Comparison of ENCODE assay signal across 25 cellular contexts in genomic region chr17:1750628-1751027, GRCh38. TPM values are rescaled to one million over a fixed set of nuclear protein-coding genes. Genes with fewer than 3 reads are reported as not detected.
DNase-seq lines count a peak whose midpoint lies in the region; ATAC-seq and TF ChIP-seq lines count a peak whose summit lies in the region.
"Had no signal": no experiment of that assay in that cellular context is flagged by ENCODE, and none has a peak within 500 bp of the region (broad histone marks: within the 10 kb centered on the region; RNA-seq: fewer than 3 reads in every experiment).

No MANE protein-coding gene starts in this region.

- peak overlapping the region; percentile 53 for H3K4me3 Mint-ChIP-seq in neural progenitor cell
- H3K4me3 Mint-ChIP-seq: CD4-positive, alpha-beta T cell had no signal

- CTCF ChIA-PET in HEK293 (lab: Yijun Ruan, JAX) (no interaction called here), OCI-LY7 (lab: Charles Lee; ENCODE audit: unreplicated experiment) (no interaction called here)

- H3K4me1 ChIP-seq in HEK293 (ENCODE audit: control insufficient read depth, insufficient read depth, low read length) (no peaks in the 10 kb centered on the region), esophagus (ENCODE audit: control insufficient read depth in 2 of 2, insufficient read depth in 2 of 2, low read length in 1 of 2) (peaks cover 0 to 28% of the 10 kb centered on the region in 2 donors), neural progenitor cell (peaks cover 6% of the 10 kb centered on the region), OCI-LY7 (ENCODE audit: insufficient read depth, low read length, poor library complexity, severe bottlenecking) (no peaks in the 10 kb centered on the region)

- intact Hi-C loops in OCI-LY7 (cut with micrococcal nuclease; ENCODE audit: unreplicated experiment): no loop called here

- no peak for TF ChIP-seq CTCF in HEK293 (tag by site-specific recombination; IDR thresholded peaks at IDR 0.05)
- no peak for TF ChIP-seq CTCF in neural progenitor cell (IDR thresholded peaks at IDR 0.05)
- TF ChIP-seq CTCF in omental fat pad (IDR thresholded peaks at IDR 0.05): no peak
- no peak for TF ChIP-seq CTCF in OCI-LY7 (conservative IDR thresholded peaks at IDR 0.05; ENCODE audit: low read length)

- DNase-seq in CD1c-positive myeloid dendritic cell (ENCODE audit: extremely low spot score): peak; percentile 75
- DNase-seq in neural progenitor cell (ENCODE audit: low spot score): no peak
- no peak for DNase-seq in omental fat pad (ENCODE audit: low spot score)
- no peak for DNase-seq in HK-2 (ENCODE audit: unreplicated experiment)
- no peak for DNase-seq in OCI-LY7 (ENCODE audit: low spot score)
- DNase-seq: CD4-positive, alpha-beta T cell; DMS53; Kasumi-1; MV-4-11; NCI-H1105; NCI-H1436 treated with DMSO at 0.1 percent for 48 hours; NCI-H187 treated with DMSO at 0.1 percent for 48 hours; NCI-H526 treated with DMSO at 0.1 percent for 48 hours; RPMI8226; SHP77 had no signal

- no TSS peak for BruUV-seq in OCI-LY7 (replicated peaks; lab: Mats Ljungman, UMichigan)

- H2AFZ ChIP-seq in neural progenitor cell (replicated peaks) (no peak overlapping the region), OCI-LY7 (ENCODE audit: low read length) (no peak overlapping the region)

- no peak overlapping the region for H3K27ac Mint-ChIP-seq in neural progenitor cell
- H3K27ac Mint-ChIP-seq: CD4-positive, alpha-beta T cell had no signal

- H3F3A ChIP-seq in neural progenitor cell (ENCODE audit: low read depth): peaks cover 9% of the 10 kb centered on the region

- H3K9me3 ChIP-seq in HEK293 (ENCODE audit: control insufficient read depth, insufficient read depth, low read depth, low read length) (no peaks in the 10 kb centered on the region), esophagus (ENCODE audit: control insufficient read depth in 2 of 2, insufficient read depth in 1 of 2, low read depth in 1 of 2, low read length in 1 of 2) (no peaks in the 10 kb centered on the region), neural progenitor cell (ENCODE audit: low read depth) (no peaks in the 10 kb centered on the region), OCI-LY7 (ENCODE audit: low read length) (no peaks in the 10 kb centered on the region)
- H3K9me3 ChIP-seq: BLaER1 had no signal

- H4K20me1 ChIP-seq in neural progenitor cell (ENCODE audit: low read depth) (no peaks in the 10 kb centered on the region), OCI-LY7 (ENCODE audit: insufficient read depth, low read length) (no peaks in the 10 kb centered on the region)
- H4K20me1 ChIP-seq: BLaER1 had no signal

- H3K27me3 ChIP-seq in esophagus (ENCODE audit: control insufficient read depth in 1 of 2, insufficient read depth in 2 of 2, low read length in 2 of 2) (no peaks in the 10 kb centered on the region), neural progenitor cell (no peaks in the 10 kb centered on the region)
- H3K27me3 ChIP-seq: BLaER1 had no signal

- H3K79me2 ChIP-seq in neural progenitor cell (ENCODE audit: low read depth): no peaks in the 10 kb centered on the region
- no peaks in the 10 kb centered on the region for H3K79me2 ChIP-seq in OCI-LY7 (ENCODE audit: insufficient read depth, low read depth, low read length)

- ATAC-seq in GM18868 (IDR thresholded peaks at IDR 0.05; ENCODE audit: unreplicated experiment): no peak
- ATAC-seq in omental fat pad (ENCODE audit: low FRiP score): no peak
- ATAC-seq: GM12878, K562 had no signal

- no peak overlapping the region for H3K9ac ChIP-seq in neural progenitor cell
- H3K9ac ChIP-seq: BLaER1 had no signal

- H3K36me3 Mint-ChIP-seq in neural progenitor cell: no peaks in the 10 kb centered on the region

- H3K9me3 Mint-ChIP-seq in neural progenitor cell: no peaks in the 10 kb centered on the region
- H3K9me3 Mint-ChIP-seq: CD4-positive, alpha-beta T cell had no signal

- POLR2A ChIA-PET in HEK293 (lab: Yijun Ruan, JAX): interaction anchor here (0.9 kb wide), 1 partner anchor 11 kb away, joined by 3 read pairs; the partner anchor contains the start of gene SERPINF1
- POLR2A ChIA-PET in OCI-LY7 (lab: Charles Lee): interaction anchor here (0.6 kb wide), 1 partner anchor 136 kb away, joined by 3 read pairs; no protein-coding TSS in a partner anchor

- no peaks in the 10 kb centered on the region for H3K9me2 ChIP-seq in OCI-LY7 (ENCODE audit: insufficient read depth, low read length)

- H3K36me3 ChIP-seq in HEK293 (ENCODE audit: control insufficient read depth in 2 of 2, insufficient read depth in 1 of 2, low read length in 2 of 2) (no peaks in the 10 kb centered on the region), esophagus (ENCODE audit: control insufficient read depth in 2 of 2, insufficient read depth in 2 of 2, low read length in 1 of 2) (no peaks in the 10 kb centered on the region), neural progenitor cell (no peaks in the 10 kb centered on the region), OCI-LY7 (ENCODE audit: insufficient read depth, low read length) (no peaks in the 10 kb centered on the region)
- H3K36me3 ChIP-seq: BLaER1 had no signal

- peaks cover 9% of the 10 kb centered on the region for H3K27me3 Mint-ChIP-seq in neural progenitor cell (ENCODE audit: insufficient read depth, low read depth)
- H3K27me3 Mint-ChIP-seq: CD4-positive, alpha-beta T cell had no signal

- H3K4me2 ChIP-seq in neural progenitor cell: no peak overlapping the region
- H3K4me2 ChIP-seq in OCI-LY7 (ENCODE audit: low read length): no peak overlapping the region
- H3K4me2 ChIP-seq: BLaER1 had no signal

- 64 to 74% methylated on average over 9 of the region's 9 CpGs for WGBS in esophagus, 2 donors

- peaks cover 15% of the 10 kb centered on the region for H3K4me1 Mint-ChIP-seq in neural progenitor cell

- H3K27ac ChIP-seq in HEK293 (ENCODE audit: extremely low read depth, low read depth, low read length) (no peak overlapping the region), esophagus (ENCODE audit: low read depth in 2 of 2, low read length in 1 of 2) (peak overlapping the region; percentile 2 to 47), neural progenitor cell (no peak overlapping the region), OCI-LY7 (ENCODE audit: low read depth, low read length, poor library complexity, severe bottlenecking) (no peak overlapping the region)
- H3K27ac ChIP-seq: BLaER1 had no signal

- H3K4me3 ChIP-seq in HEK293 (ENCODE audit: low read depth, low read length) (no peak overlapping the region), esophagus (ENCODE audit: low read depth in 1 of 2, low read length in 2 of 2) (no peak overlapping the region), neural progenitor cell (no peak overlapping the region), OCI-LY7 (ENCODE audit: low read depth, low read length, poor library complexity, severe bottlenecking) (no peak overlapping the region)
- H3K4me3 ChIP-seq: BLaER1, GM12878, K562 had no signal

TF ChIP-seq in HEK293, 187 proteins besides CTCF, POLR2A, EP300 and RAD21:
- TF ChIP-seq ZFHX2 (tag by site-specific recombination; conservative IDR thresholded peaks at IDR 0.05) (0 out of 2 replicates have a peak, but pooled peaks have one; percentile 16), ZNF558 (tag by site-specific recombination; IDR thresholded peaks at IDR 0.05) (no peak), EGR2 (tag by site-specific recombination; IDR thresholded peaks at IDR 0.05; ENCODE audit: low read depth) (0 out of 2 replicates have a peak, but pooled peaks have one; percentile 10)
TF ChIP-seq in HEK293: peak in this region for 2.

RNA-seq across cellular contexts. Expression of gene SERPINF2, which starts 8.0 kb away (rescaled TPM):
- polyA plus RNA-seq in esophagus: 1 to 10 TPM; 1.9 to 2.9 TPM
- total RNA-seq in neural progenitor cell (ENCODE audit: low replicate concordance): 0.59 TPM in 1 of 2 replicates, not detected in the other
- total RNA-seq in omental fat pad: 10 to 100 TPM in 2 of 4 donors, 1 to 10 TPM in 2; 6.0 to 28.8 (median 9.1) TPM
- total RNA-seq in OCI-LY7 (2014; rRNA removed; shearing (Covaris generic)): 0.38 and 0.93 TPM in 2 replicates
- 0.76 and 1.0 TPM in 2 replicates for total RNA-seq in OCI-LY7 (2022)
- total RNA-seq: H4, NCI-H460 had no signal
- polyA plus RNA-seq: AG04450, K562 had no signal

RNA-seq across cellular contexts. Expression of gene SERPINF1, which starts 11.2 kb away (rescaled TPM):
- polyA plus RNA-seq in esophagus: 10 to 100 TPM; 49.0 to 56.7 TPM
- total RNA-seq in neural progenitor cell (ENCODE audit: low replicate concordance): 57.9 and 93.5 TPM in 2 replicates
- total RNA-seq in omental fat pad: 1,000 to 10,000 TPM in 3 of 4 donors, 100 to 1,000 TPM in 1; 868 to 2,171 (median 1,171) TPM
- total RNA-seq in OCI-LY7 (2014; rRNA removed; shearing (Covaris generic)): not detected in 2 replicates
- total RNA-seq in OCI-LY7 (2022): not detected in 2 replicates
- total RNA-seq: M059J, NCI-H460 had no signal

RNA-seq across cellular contexts. Expression of gene WDR81, which starts 26.1 kb away (rescaled TPM):
- polyA plus RNA-seq in esophagus: 10 to 100 TPM in 1 of 2 donors, 1 to 10 TPM in 1; 8.5 to 10.7 TPM
- total RNA-seq in neural progenitor cell (ENCODE audit: low replicate concordance): 1.9 and 10.4 TPM in 2 replicates
- 10 to 100 TPM; 39.2 to 71.1 (median 49.8) TPM for total RNA-seq in omental fat pad
- 12.2 and 19.1 TPM in 2 replicates for total RNA-seq in OCI-LY7 (2014; rRNA removed; shearing (Covaris generic))
- total RNA-seq in OCI-LY7 (2022): 23.5 and 24.4 TPM in 2 replicates

RNA-seq across cellular contexts. Expression of gene TLCD2, which starts 40.5 kb away (rescaled TPM):
- polyA plus RNA-seq in esophagus: 1 to 10 TPM; 3.6 to 3.8 TPM
- total RNA-seq in neural progenitor cell (ENCODE audit: low replicate concordance) (0.15 and 0.28 TPM in 2 replicates), omental fat pad (10 to 100 TPM in 3 of 4 donors, 1 to 10 TPM in 1; 7.1 to 16.5 (median 11.4) TPM), OCI-LY7 (2022) (not detected in 2 replicates)
- not detected in 2 replicates for total RNA-seq in OCI-LY7 (2014; rRNA removed; shearing (Covaris generic))

Comparison
In these comparisons a context has a peak if more than half of its experiments do, and no peak if none do; other contexts are left out.
1. H3K27ac ChIP-seq: peak in esophagus (2 of 2); none in HEK293 (single experiment), neural progenitor cell (single experiment) and OCI-LY7 (single experiment).
2. RNA of gene SERPINF1, which starts 11.2 kb away (total RNA-seq): 868 to 2,171 TPM in omental fat pad and 57.9 to 93.5 TPM in neural progenitor cell; not detected in OCI-LY7; every median in the first group is over 10 times any median in the second.